Comparison of ENCODE assay signal across 8 cellular contexts in genomic region chr12:65825573-65826512, GRCh38. TPM values are rescaled to one million over a fixed set of nuclear protein-coding genes. Genes with fewer than 3 reads are reported as not detected.
DNase-seq lines count a peak whose midpoint lies in the region; ATAC-seq and TF ChIP-seq lines count a peak whose summit lies in the region.

No MANE protein-coding gene starts in this region.

- H3K27me3 Mint-ChIP-seq in activated T-cell treated with anti-CD3 and anti-CD28 coated beads, Interleukin-2, amount 50 U/mL, for 72 hours (ENCODE audit: low read depth): peaks cover 71% of the 10 kb centered on the region

- peak overlapping the region; percentile 82 for H3K4me3 ChIP-seq in H7 (ENCODE audit: insufficient read depth, low read depth, low read length)
- peak overlapping the region; percentile 41 to 56 for H3K4me3 ChIP-seq in right atrium auricular region
- H3K4me3 ChIP-seq in rectal smooth muscle tissue (ENCODE audit: low read length): peak overlapping the region; percentile 82

- H3K9ac ChIP-seq in rectal smooth muscle tissue (ENCODE audit: low read length): no peak overlapping the region

- DNase-seq in AG08396 (ENCODE audit: low spot score): peak; percentile 53
- peak; percentile 71 for DNase-seq in H7
- peak; percentile 8 to 9 for DNase-seq in activated T-cell treated with anti-CD3 and anti-CD28 coated beads, Interleukin-2, amount 50 U/mL, for 72 hours
- no peak for DNase-seq in right atrium auricular region (ENCODE audit: low spot score)
- no peak for DNase-seq in AML-193 (lab: John Stamatoyannopoulos, UW)
- no peak for DNase-seq in NOMO-1 treated with dmso at 0.1 percent for 144 hours (lab: John Stamatoyannopoulos, UW; ENCODE audit: unreplicated experiment)

- no peak for TF ChIP-seq CTCF in right atrium auricular region (IDR thresholded peaks at IDR 0.05)

- peak; percentile 37 to 40 for ATAC-seq in activated T-cell treated with anti-CD3 and anti-CD28 coated beads, Interleukin-2, amount 50 U/mL, for 72 hours (replicated peaks in 1 of 2)
- ATAC-seq in HG03108 (IDR thresholded peaks at IDR 0.05; ENCODE audit: unreplicated experiment): no peak

- H3K4me3 Mint-ChIP-seq in activated T-cell treated with anti-CD3 and anti-CD28 coated beads, Interleukin-2, amount 50 U/mL, for 72 hours: peak overlapping the region; percentile 49 to 66

- H3K27ac ChIP-seq in right atrium auricular region: no peak overlapping the region
- H3K27ac ChIP-seq in rectal smooth muscle tissue (ENCODE audit: low read depth, low read length): no peak overlapping the region

- no peaks in the 10 kb centered on the region for H3K27me3 ChIP-seq in H7 (ENCODE audit: control insufficient read depth, insufficient read depth, low read length)
- H3K27me3 ChIP-seq in right atrium auricular region: peaks cover 0 to 18% of the 10 kb centered on the region in 2 donors
- peaks cover 15% of the 10 kb centered on the region for H3K27me3 ChIP-seq in rectal smooth muscle tissue (ENCODE audit: control insufficient read depth, insufficient read depth, low read length)

- peaks cover 0 to 2% of the 10 kb centered on the region in 2 donors for H3K9me3 Mint-ChIP-seq in activated T-cell treated with anti-CD3 and anti-CD28 coated beads, Interleukin-2, amount 50 U/mL, for 72 hours

- H3K36me3 Mint-ChIP-seq in activated T-cell treated with anti-CD3 and anti-CD28 coated beads, Interleukin-2, amount 50 U/mL, for 72 hours (ENCODE audit: insufficient read depth in 2 of 2): peaks cover 0 to 5% of the 10 kb centered on the region in 2 donors

- no peaks in the 10 kb centered on the region for H3K36me3 ChIP-seq in H7 (replicated peaks; ENCODE audit: control insufficient read depth, insufficient read depth, low read length)
- no peaks in the 10 kb centered on the region for H3K36me3 ChIP-seq in right atrium auricular region
- no peaks in the 10 kb centered on the region for H3K36me3 ChIP-seq in rectal smooth muscle tissue (ENCODE audit: control insufficient read depth, insufficient read depth, low read length)

- H3K4me1 ChIP-seq in right atrium auricular region (peaks cover 0 to 35% of the 10 kb centered on the region in 2 donors), rectal smooth muscle tissue (ENCODE audit: control insufficient read depth, insufficient read depth, low read length) (no peaks in the 10 kb centered on the region)

- H3K9me3 ChIP-seq in right atrium auricular region: no peaks in the 10 kb centered on the region

- H3K27ac Mint-ChIP-seq in activated T-cell treated with anti-CD3 and anti-CD28 coated beads, Interleukin-2, amount 50 U/mL, for 72 hours: no peak overlapping the region

- H3K4me1 Mint-ChIP-seq in activated T-cell treated with anti-CD3 and anti-CD28 coated beads, Interleukin-2, amount 50 U/mL, for 72 hours (ENCODE audit: low read depth): peaks cover 24% of the 10 kb centered on the region

RNA-seq across cellular contexts. Expression of gene HMGA2, which starts 1.6 kb away (rescaled TPM):
- 61.1 and 61.9 TPM in 2 replicates for total RNA-seq in H7 (2014; rRNA removed; shearing (Covaris generic))
- not detected for total RNA-seq in activated T-cell treated with anti-CD3 and anti-CD28 coated beads, Interleukin-2, amount 50 U/mL, for 72 hours
- total RNA-seq in right atrium auricular region: not detected

Comparison
In these comparisons a context has a peak if more than half of its experiments do, and no peak if none do; other contexts are left out.
1. DNase-seq: peak in AG08396 (single experiment), H7 (single experiment) and activated T-cell treated with anti-CD3 and anti-CD28 coated beads, Interleukin-2, amount 50 U/mL, for 72 hours (2 of 2); none in right atrium auricular region (single experiment), AML-193 (0 of 2) and NOMO-1 treated with dmso at 0.1 percent for 144 hours (single experiment).
2. RNA of gene HMGA2, which starts 1.6 kb away (total RNA-seq): 61.1 to 61.9 TPM in H7; not detected in right atrium auricular region and not detected in activated T-cell treated with anti-CD3 and anti-CD28 coated beads, Interleukin-2, amount 50 U/mL, for 72 hours; every median in the first group is over 10 times any median in the second.
3. Peak in every context shown above with its lines, with median percentiles within 50 percentile points of each other: H3K4me3 ChIP-seq.